Comparison of ENCODE assay signal across 8 cellular contexts in genomic region chr7:135210818-135211178, GRCh38. TPM values are rescaled to one million over a fixed set of nuclear protein-coding genes. Genes with fewer than 3 reads are reported as not detected.
DNase-seq lines count a peak whose midpoint lies in the region; ATAC-seq, FAIRE-seq and TF ChIP-seq lines count a peak whose summit lies in the region.

No MANE protein-coding gene starts in this region.

- H3K4me3 Mint-ChIP-seq in mesothelial cell of epicardium, result peak overlapping the region; percentile 96

- H3K27ac Mint-ChIP-seq in mesothelial cell of epicardium, result peak overlapping the region; percentile 77

- intact Hi-C loops in aorta (cut with DNase I), result loop anchor here in 1 of 2 donors (2.0 kb wide), 1 partner anchor 42 kb away; no protein-coding TSS in a partner anchor

- peak overlapping the region; percentile 75 to 94 for H3K4me3 ChIP-seq in aorta (ENCODE audit: low read length in 2 of 2)

- no peaks in the 10 kb centered on the region for H3K4me1 ChIP-seq in aorta (ENCODE audit: control insufficient read depth in 1 of 2, insufficient read depth in 2 of 2, low read length in 2 of 2)

- H3K4me1 Mint-ChIP-seq in mesothelial cell of epicardium, result peaks cover 10% of the 10 kb centered on the region

- H3K9me3 ChIP-seq in aorta (ENCODE audit: control insufficient read depth, low read length), result no peaks in the 10 kb centered on the region

- TF ChIP-seq CTCF in mesothelial cell of epicardium (IDR thresholded peaks at IDR 0.05; ENCODE audit: unreplicated experiment), result no peak

- peaks cover 3% of the 10 kb centered on the region for H3K36me3 Mint-ChIP-seq in mesothelial cell of epicardium

- no peaks in the 10 kb centered on the region for H3K9me3 Mint-ChIP-seq in mesothelial cell of epicardium

- no peak for FAIRE-seq in RCC 7860 (lab: Jason Lieb, UNC)

- 0% methylated on average over 14 of the region's 14 CpGs for WGBS in aorta, 2 donors

- H3K27me3 ChIP-seq in aorta (ENCODE audit: control insufficient read depth in 1 of 2, insufficient read depth in 2 of 2, low read length in 1 of 2), result no peaks in the 10 kb centered on the region

- no peaks in the 10 kb centered on the region for H3K27me3 Mint-ChIP-seq in mesothelial cell of epicardium (ENCODE audit: low read depth)

- H3K36me3 ChIP-seq in aorta (ENCODE audit: control insufficient read depth in 1 of 2, insufficient read depth in 2 of 2, low read length in 1 of 2), result peaks cover 0 to 3% of the 10 kb centered on the region in 2 donors

- ATAC-seq in GM21390 (IDR thresholded peaks at IDR 0.05; ENCODE audit: unreplicated experiment) (peak; percentile 0), aorta (ENCODE audit: low FRiP score) (peak; percentile 2)

- DNase-seq in AG08395 (ENCODE audit: low spot score), result peak; percentile 41
- peak; percentile 33 for DNase-seq in OCI-M1 (lab: John Stamatoyannopoulos, UW)
- DNase-seq in dedifferentiated amniotic fluid mesenchymal stem cell (ENCODE audit: extremely low spot score), result peak; percentile 16
- DNase-seq in mesothelial cell of epicardium (ENCODE audit: low spot score in 2 of 2, unreplicated experiment in 2 of 2), result no peak
- no peak for DNase-seq in aorta
- no peak for DNase-seq in SKM-1 (lab: John Stamatoyannopoulos, UW; ENCODE audit: unreplicated experiment)
- DNase-seq in RCC 7860 (ENCODE audit: low spot score), result no peak

- H3K27ac ChIP-seq in aorta (ENCODE audit: low read depth in 1 of 2, low read length in 2 of 2), result peak overlapping the region in 1 of 2 donors; percentile 96

RNA-seq across cellular contexts. Expression of gene WDR91, which starts 0.5 kb away (rescaled TPM):
- 15.0 to 17.4 TPM (median 16.5 TPM) in 3 replicates for total RNA-seq in mesothelial cell of epicardium
- total RNA-seq in aorta, result 10 to 100 TPM; 16.6 to 41.4 TPM
- 10 to 100 TPM; 12.6 to 37.8 TPM for polyA plus RNA-seq in aorta

RNA-seq across cellular contexts. Expression of gene STRA8, which starts 22.8 kb away (rescaled TPM):
- total RNA-seq in mesothelial cell of epicardium, result not detected in 3 replicates
- not detected for total RNA-seq in aorta
- polyA plus RNA-seq in aorta, result not detected

RNA-seq across cellular contexts. Expression of gene CYREN, which starts 40.3 kb away (rescaled TPM):
- total RNA-seq in mesothelial cell of epicardium (44.4 to 46.7 TPM (median 44.8 TPM) in 3 replicates), aorta (10 to 100 TPM; 22.7 to 31.7 TPM)
- polyA plus RNA-seq in aorta, result 10 to 100 TPM; 17.8 to 26.0 TPM

Comparison
In these comparisons a context has a peak if more than half of its experiments do, and no peak if none do; other contexts are left out.
1. DNase-seq: peak in AG08395 (single experiment), OCI-M1 (single experiment) and dedifferentiated amniotic fluid mesenchymal stem cell (single experiment); none in mesothelial cell of epicardium (0 of 2), aorta (0 of 2), SKM-1 (single experiment) and RCC 7860 (single experiment).